Comparison of ENCODE assay signal across 8 cellular contexts in genomic region chr3:187139895-187140253, GRCh38. TPM values are rescaled to one million over a fixed set of nuclear protein-coding genes. Genes with fewer than 3 reads are reported as not detected.
DNase-seq lines count a peak whose midpoint lies in the region; ATAC-seq and TF ChIP-seq lines count a peak whose summit lies in the region.

No MANE protein-coding gene starts in this region.

- peaks cover 8% of the 10 kb centered on the region; the same call in 1 of the 2 replicates for H3K79me2 ChIP-seq in KMS-11 (ENCODE audit: insufficient read depth, low read depth)

- H3K27me3 Mint-ChIP-seq in chondrocyte (ENCODE audit: low read depth), result peaks cover 3% of the 10 kb centered on the region
- no peaks in the 10 kb centered on the region for H3K27me3 Mint-ChIP-seq in natural killer cell treated with Interleukin-12 subunit alpha and Interleukin-12 subunit beta and Interleukin-15 and Interleukin-18, amount 100 ng/mL, for 72 hours

- DNase-seq in AG10803 (ENCODE audit: low read depth) (no peak), chondrocyte (ENCODE audit: low spot score) (no peak), substantia nigra (lab: John Stamatoyannopoulos, UW) (no peak), NCI-H2029 (lab: John Stamatoyannopoulos, UW) (no peak), GM20000 (ENCODE audit: low spot score) (no peak), NCI-H1694 treated with DMSO at 0.1 percent for 48 hours (lab: John Stamatoyannopoulos, UW) (no peak)
- no peak for DNase-seq in natural killer cell treated with Interleukin-12 subunit alpha and Interleukin-12 subunit beta and Interleukin-15 and Interleukin-18, amount 100 ng/mL, for 72 hours (ENCODE audit: low spot score)

- H3K4me3 Mint-ChIP-seq in chondrocyte (ENCODE audit: unreplicated experiment), result peak overlapping the region; percentile 87
- H3K4me3 Mint-ChIP-seq in natural killer cell treated with Interleukin-12 subunit alpha and Interleukin-12 subunit beta and Interleukin-15 and Interleukin-18, amount 100 ng/mL, for 72 hours, result peak overlapping the region; percentile 88

- peak overlapping the region; percentile 80 for H3K27ac ChIP-seq in KMS-11
- H3K27ac ChIP-seq in substantia nigra (ENCODE audit: low read depth, low read length, poor library complexity, severe bottlenecking), result no peak overlapping the region

- peak overlapping the region; percentile 95; the same call in 1 of the 2 replicates for H2AFZ ChIP-seq in KMS-11 (ENCODE audit: low read depth)

- H3K9ac ChIP-seq in KMS-11, result no peak overlapping the region; the same call in 1 of the 2 replicates

- ATAC-seq in natural killer cell treated with Interleukin-12 subunit alpha and Interleukin-12 subunit beta and Interleukin-15 and Interleukin-18, amount 100 ng/mL, for 72 hours, result no peak

- H3K36me3 Mint-ChIP-seq in chondrocyte (ENCODE audit: low read depth), result no peaks in the 10 kb centered on the region
- H3K36me3 Mint-ChIP-seq in natural killer cell treated with Interleukin-12 subunit alpha and Interleukin-12 subunit beta and Interleukin-15 and Interleukin-18, amount 100 ng/mL, for 72 hours, result peaks cover 27% of the 10 kb centered on the region

- H3K9me3 Mint-ChIP-seq in chondrocyte (ENCODE audit: low read depth), result peaks cover 4% of the 10 kb centered on the region
- H3K9me3 Mint-ChIP-seq in natural killer cell treated with Interleukin-12 subunit alpha and Interleukin-12 subunit beta and Interleukin-15 and Interleukin-18, amount 100 ng/mL, for 72 hours, result peaks cover 9% of the 10 kb centered on the region

- peak overlapping the region; percentile 95 for H3K27ac Mint-ChIP-seq in chondrocyte (ENCODE audit: unreplicated experiment)
- H3K27ac Mint-ChIP-seq in natural killer cell treated with Interleukin-12 subunit alpha and Interleukin-12 subunit beta and Interleukin-15 and Interleukin-18, amount 100 ng/mL, for 72 hours, result peak overlapping the region; percentile 83 to 87

- H3K4me1 Mint-ChIP-seq in chondrocyte (ENCODE audit: low read depth), result peaks cover 14% of the 10 kb centered on the region
- H3K4me1 Mint-ChIP-seq in natural killer cell treated with Interleukin-12 subunit alpha and Interleukin-12 subunit beta and Interleukin-15 and Interleukin-18, amount 100 ng/mL, for 72 hours (ENCODE audit: low read depth in 2 of 2), result peaks cover 12 to 26% of the 10 kb centered on the region in 2 donors

- TF ChIP-seq CTCF in AG10803 (conservative IDR thresholded peaks at IDR 0.05; ENCODE audit: low read length) (no peak), KMS-11 (conservative IDR thresholded peaks at IDR 0.05; ENCODE audit: low read depth, low read length) (no peak; the same call in 1 of the 2 replicates), chondrocyte (IDR thresholded peaks at IDR 0.05) (peak; percentile 49), GM20000 (IDR thresholded peaks at IDR 0.05; ENCODE audit: extremely low read depth, missing control alignments) (no peak)

- peaks cover 10% of the 10 kb centered on the region for H3K4me1 ChIP-seq in KMS-11 (ENCODE audit: low read depth, poor library complexity, severe bottlenecking)

- H3K4me3 ChIP-seq in AG10803 (ENCODE audit: low read length) (peak overlapping the region; percentile 82), KMS-11 (IDR thresholded peaks at IDR 0.05; ENCODE audit: insufficient read depth, low read depth, low read length) (peak overlapping the region; percentile 64)

- H3K4me2 ChIP-seq in KMS-11, result peak overlapping the region; percentile 41

- H4K20me1 ChIP-seq in KMS-11 (ENCODE audit: insufficient read depth), result no peaks in the 10 kb centered on the region

- H3K36me3 ChIP-seq in KMS-11 (ENCODE audit: insufficient read depth), result no peaks in the 10 kb centered on the region

- H3K27me3 ChIP-seq in KMS-11 (ENCODE audit: insufficient read depth, low read depth), result no peaks in the 10 kb centered on the region

RNA-seq across cellular contexts. Expression of gene RPL39L, which starts 0.6 kb away (rescaled TPM):
- 15.8 to 18.9 TPM (median 17.4 TPM) in 3 replicates for total RNA-seq in chondrocyte
- 1 to 10 TPM; 6.3 to 9.2 TPM for total RNA-seq in natural killer cell treated with Interleukin-12 subunit alpha and Interleukin-12 subunit beta and Interleukin-15 and Interleukin-18, amount 100 ng/mL, for 72 hours

RNA-seq across cellular contexts. Expression of gene RTP1, which starts 57.4 kb away (rescaled TPM):
- not detected in 3 replicates for total RNA-seq in chondrocyte
- total RNA-seq in natural killer cell treated with Interleukin-12 subunit alpha and Interleukin-12 subunit beta and Interleukin-15 and Interleukin-18, amount 100 ng/mL, for 72 hours, result not detected
